ENCODE assay signal across 15 cellular contexts in the genomic region with DNA sequence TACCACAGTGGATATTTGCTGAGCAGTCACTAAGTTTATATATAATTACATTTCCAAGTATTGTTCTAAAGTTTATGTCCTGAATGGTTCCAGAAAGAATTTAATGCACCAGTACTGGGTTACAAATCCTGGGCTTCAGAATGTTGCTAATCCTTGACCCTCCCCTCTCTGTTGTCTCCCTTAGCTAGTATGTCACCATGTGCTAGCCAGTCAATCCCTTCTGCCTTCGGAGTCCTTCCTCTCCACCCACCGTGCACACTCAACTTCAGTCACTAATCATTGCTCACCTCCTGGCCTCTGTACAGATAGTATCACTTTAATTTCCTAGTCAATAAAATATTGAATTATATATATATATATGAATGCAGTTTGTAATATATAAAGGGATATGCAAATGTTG. TPM values are rescaled to one million over a fixed set of nuclear protein-coding genes. Genes with fewer than 3 reads are reported as not detected.
A peak's percentile ranks its signal among the peaks of the same experiment; 100 is the strongest.
DNase-seq lines count a peak whose midpoint lies in the region; ATAC-seq and TF ChIP-seq lines count a peak whose summit lies in the region.
"Had no signal": no experiment of that assay in that cellular context is flagged by ENCODE, and none has a peak within 500 bp of the region (broad histone marks: within the 10 kb centered on the region; RNA-seq: fewer than 3 reads in every experiment).

No MANE protein-coding gene starts in this region.

- 30 to 37% methylated on average over 2 of the region's 2 CpGs for WGBS in gastroesophageal sphincter (ENCODE audit: low coverage in 1 of 2), 2 donors
- WGBS in smooth muscle cell (ENCODE audit: low lambda C conversion rate), result 48% methylated on average over 2 of the region's 2 CpGs
- 11 to 21% (median 20%) methylated on average over 2 of the region's 2 CpGs for WGBS in psoas muscle, 3 donors

- H3K9me3 ChIP-seq in gastroesophageal sphincter, result peaks cover 0 to 4% (median 0%) of the 10 kb centered on the region in 3 donors
- no peaks in the 10 kb centered on the region for H3K9me3 ChIP-seq in smooth muscle cell (replicated peaks; ENCODE audit: low read depth)
- no peaks in the 10 kb centered on the region for H3K9me3 ChIP-seq in psoas muscle

- H3K9me3 Mint-ChIP-seq in WTC11, result no peaks in the 10 kb centered on the region; the same call in 1 of the 2 replicates

- DNase-seq in H7 (peak; percentile 64), WTC11 (ENCODE audit: low spot score) (no peak), smooth muscle cell (lab: John Stamatoyannopoulos, UW; ENCODE audit: unreplicated experiment) (no peak), psoas muscle (no peak), NCI-H2171 treated with DMSO at 0.1 percent for 48 hours (lab: John Stamatoyannopoulos, UW) (no peak)
- DNase-seq: CD4-positive, alpha-beta memory T cell; DMS79 treated with DMSO at 0.1 percent for 48 hours; NCI-H1048; NCI-H226; NCI-H526 treated with DMSO at 0.1 percent for 48 hours had no signal

- peak overlapping the region; percentile 89; the same call in 1 of the 2 replicates for H3K27ac Mint-ChIP-seq in WTC11
- H3K27ac Mint-ChIP-seq: B cell; CD4-positive, alpha-beta memory T cell had no signal

- no peak for TF ChIP-seq POLR2A in gastroesophageal sphincter (IDR thresholded peaks at IDR 0.05)

- no peak overlapping the region for H2AFZ ChIP-seq in smooth muscle cell (ENCODE audit: low read depth)

- no peaks in the 10 kb centered on the region for H3K79me2 ChIP-seq in smooth muscle cell (ENCODE audit: low read depth)

- POLR2A ChIA-PET in WTC11 (lab: Charles Lee), result interaction anchor here (1.7 kb wide), 1 partner anchor 15 kb away, joined by 7 read pairs; no protein-coding TSS in a partner anchor

- H4K20me1 ChIP-seq in smooth muscle cell (ENCODE audit: low read depth), result no peaks in the 10 kb centered on the region

- ATAC-seq in WTC11 (peak; percentile 67), gastroesophageal sphincter (no peak), GM18868 (IDR thresholded peaks at IDR 0.05; ENCODE audit: unreplicated experiment) (no peak), psoas muscle (no peak)
- ATAC-seq: K562 had no signal

- H3F3A ChIP-seq in smooth muscle cell (ENCODE audit: low read depth), result no peaks in the 10 kb centered on the region

- no peak overlapping the region for H3K4me3 ChIP-seq in H7 (ENCODE audit: insufficient read depth, low read depth, low read length)
- no peak overlapping the region for H3K4me3 ChIP-seq in gastroesophageal sphincter
- no peak overlapping the region for H3K4me3 ChIP-seq in smooth muscle cell
- no peak overlapping the region for H3K4me3 ChIP-seq in psoas muscle
- H3K4me3 ChIP-seq: K562 had no signal

- no peaks in the 10 kb centered on the region for H3K27me3 Mint-ChIP-seq in WTC11 (ENCODE audit: low read depth)

- H3K4me1 ChIP-seq in gastroesophageal sphincter (peaks cover 3 to 78% (median 16%) of the 10 kb centered on the region in 3 donors), smooth muscle cell (ENCODE audit: low read depth) (peaks cover 22% of the 10 kb centered on the region), psoas muscle (peaks cover 15% of the 10 kb centered on the region)

- H3K9ac ChIP-seq in smooth muscle cell (ENCODE audit: low read depth), result no peak overlapping the region

- peaks cover 76% of the 10 kb centered on the region for H3K4me1 Mint-ChIP-seq in WTC11
- H3K4me1 Mint-ChIP-seq: B cell; CD4-positive, alpha-beta memory T cell had no signal

- no peak for TF ChIP-seq EP300 in gastroesophageal sphincter (IDR thresholded peaks at IDR 0.05)

- H3K27ac ChIP-seq in gastroesophageal sphincter (peak overlapping the region in 3 of 4 donors; percentile 86 to 94 (median 86)), smooth muscle cell (ENCODE audit: low read depth) (no peak overlapping the region), psoas muscle (no peak overlapping the region)
- H3K27ac ChIP-seq: HL-60 had no signal

- H3K36me3 ChIP-seq in H7 (replicated peaks; ENCODE audit: control insufficient read depth, insufficient read depth, low read length), result peaks cover 19% of the 10 kb centered on the region
- H3K36me3 ChIP-seq in gastroesophageal sphincter, result peaks cover 0 to 13% of the 10 kb centered on the region in 2 donors
- no peaks in the 10 kb centered on the region for H3K36me3 ChIP-seq in smooth muscle cell (ENCODE audit: low read depth)
- H3K36me3 ChIP-seq in psoas muscle (ENCODE audit: insufficient read depth in 1 of 2, low read depth in 1 of 2), result no peaks in the 10 kb centered on the region

- H3K4me2 ChIP-seq in smooth muscle cell, result peak overlapping the region; percentile 56

- TF ChIP-seq CTCF in WTC11 (IDR thresholded peaks at IDR 0.05) (no peak), gastroesophageal sphincter (IDR thresholded peaks at IDR 0.05) (no peak), smooth muscle cell (IDR thresholded peaks at IDR 0.05; ENCODE audit: borderline replicate concordance, insufficient read depth, poor library complexity, severe bottlenecking) (no peak), psoas muscle (IDR thresholded peaks at IDR 0.05) (no peak)

- CTCF ChIA-PET in WTC11 (lab: Charles Lee), result interaction anchor here (1.6 to 3.6 kb wide), 3 partner anchors 14 to 104 kb away, joined by 4 to 17 read pairs (median 5); no protein-coding TSS in a partner anchor

- H3K27me3 ChIP-seq in H7 (ENCODE audit: control insufficient read depth, insufficient read depth, low read length), result no peaks in the 10 kb centered on the region
- H3K27me3 ChIP-seq in gastroesophageal sphincter, result no peaks in the 10 kb centered on the region
- H3K27me3 ChIP-seq in smooth muscle cell (ENCODE audit: low read depth), result peaks cover 37% of the 10 kb centered on the region
- no peaks in the 10 kb centered on the region for H3K27me3 ChIP-seq in psoas muscle (ENCODE audit: insufficient read depth in 3 of 3, low read length in 2 of 3)

- intact Hi-C loops in psoas muscle (cut with DNase I), result no loop called here

- no peak overlapping the region for H3K4me3 Mint-ChIP-seq in WTC11
- H3K4me3 Mint-ChIP-seq: B cell had no signal

- H3K36me3 Mint-ChIP-seq in WTC11, result peaks cover 46% of the 10 kb centered on the region
- H3K36me3 Mint-ChIP-seq: CD4-positive, alpha-beta memory T cell had no signal

TF ChIP-seq in WTC11, 78 proteins besides CTCF, POLR2A, EP300 and RAD21 (continues in another document):
- TF ChIP-seq ATF1 (CRISPR knock-in tag; IDR thresholded peaks at IDR 0.05) (no peak), TP53 (CRISPR knock-in tag; IDR thresholded peaks at IDR 0.05) (no peak), JUN (CRISPR knock-in tag; IDR thresholded peaks at IDR 0.05) (no peak)
- TF ChIP-seq, protein P1, sequence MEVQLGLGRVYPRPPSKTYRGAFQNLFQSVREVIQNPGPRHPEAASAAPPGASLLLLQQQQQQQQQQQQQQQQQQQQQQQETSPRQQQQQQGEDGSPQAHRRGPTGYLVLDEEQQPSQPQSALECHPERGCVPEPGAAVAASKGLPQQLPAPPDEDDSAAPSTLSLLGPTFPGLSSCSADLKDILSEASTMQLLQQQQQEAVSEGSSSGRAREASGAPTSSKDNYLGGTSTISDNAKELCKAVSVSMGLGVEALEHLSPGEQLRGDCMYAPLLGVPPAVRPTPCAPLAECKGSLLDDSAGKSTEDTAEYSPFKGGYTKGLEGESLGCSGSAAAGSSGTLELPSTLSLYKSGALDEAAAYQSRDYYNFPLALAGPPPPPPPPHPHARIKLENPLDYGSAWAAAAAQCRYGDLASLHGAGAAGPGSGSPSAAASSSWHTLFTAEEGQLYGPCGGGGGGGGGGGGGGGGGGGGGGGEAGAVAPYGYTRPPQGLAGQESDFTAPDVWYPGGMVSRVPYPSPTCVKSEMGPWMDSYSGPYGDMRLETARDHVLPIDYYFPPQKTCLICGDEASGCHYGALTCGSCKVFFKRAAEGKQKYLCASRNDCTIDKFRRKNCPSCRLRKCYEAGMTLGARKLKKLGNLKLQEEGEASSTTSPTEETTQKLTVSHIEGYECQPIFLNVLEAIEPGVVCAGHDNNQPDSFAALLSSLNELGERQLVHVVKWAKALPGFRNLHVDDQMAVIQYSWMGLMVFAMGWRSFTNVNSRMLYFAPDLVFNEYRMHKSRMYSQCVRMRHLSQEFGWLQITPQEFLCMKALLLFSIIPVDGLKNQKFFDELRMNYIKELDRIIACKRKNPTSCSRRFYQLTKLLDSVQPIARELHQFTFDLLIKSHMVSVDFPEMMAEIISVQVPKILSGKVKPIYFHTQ (CRISPR knock-in tag; IDR thresholded peaks at IDR 0.05), result no peak
- TF ChIP-seq, protein P2, sequence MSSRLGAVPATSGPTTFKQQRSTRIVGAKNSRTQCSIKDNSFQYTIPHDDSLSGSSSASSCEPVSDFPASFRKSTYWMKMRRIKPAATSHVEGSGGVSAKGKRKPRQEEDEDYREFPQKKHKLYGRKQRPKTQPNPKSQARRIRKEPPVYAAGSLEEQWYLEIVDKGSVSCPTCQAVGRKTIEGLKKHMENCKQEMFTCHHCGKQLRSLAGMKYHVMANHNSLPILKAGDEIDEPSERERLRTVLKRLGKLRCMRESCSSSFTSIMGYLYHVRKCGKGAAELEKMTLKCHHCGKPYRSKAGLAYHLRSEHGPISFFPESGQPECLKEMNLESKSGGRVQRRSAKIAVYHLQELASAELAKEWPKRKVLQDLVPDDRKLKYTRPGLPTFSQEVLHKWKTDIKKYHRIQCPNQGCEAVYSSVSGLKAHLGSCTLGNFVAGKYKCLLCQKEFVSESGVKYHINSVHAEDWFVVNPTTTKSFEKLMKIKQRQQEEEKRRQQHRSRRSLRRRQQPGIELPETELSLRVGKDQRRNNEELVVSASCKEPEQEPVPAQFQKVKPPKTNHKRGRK (CRISPR knock-in tag; IDR thresholded peaks at IDR 0.05; ENCODE audit: borderline replicate concordance), result no peak

RNA-seq across cellular contexts. Expression of a gene that starts 7.5 kb away (rescaled TPM):
- 26.5 and 38.6 TPM in 2 replicates for total RNA-seq in H7 (2014; rRNA removed; shearing (Covaris generic))
- total RNA-seq in WTC11 (2021), result 41.2 to 45.8 TPM (median 41.6 TPM) in 3 replicates
- total RNA-seq in gastroesophageal sphincter, result 10 to 100 TPM; 13.7 to 23.2 (median 15.2) TPM
- not detected in 2 replicates for total RNA-seq in smooth muscle cell
- polyA plus RNA-seq in smooth muscle cell, result 0.06 and 0.18 TPM in 2 replicates
- total RNA-seq in psoas muscle, result 1 to 10 TPM in 2 of 4 donors, under 1 TPM in 2; 0.63 to 1.5 (median 0.99) TPM
- polyA plus RNA-seq in psoas muscle, result under 1 TPM; 0.51 to 0.75 (median 0.52) TPM
- total RNA-seq: CD4-positive, alpha-beta memory T cell; K562 had no signal
- polyA plus RNA-seq: CD4-positive, alpha-beta memory T cell; K562 had no signal

Comparison
In these comparisons a context has a peak if more than half of its experiments do, and no peak if none do; other contexts are left out.
1. H3K27ac ChIP-seq: peak in gastroesophageal sphincter (3 of 4); none in smooth muscle cell (single experiment) and psoas muscle (single experiment).
2. RNA of a gene that starts 7.5 kb away (total RNA-seq): 41.2 to 45.8 TPM in WTC11, 26.5 to 38.6 TPM in H7 and 13.7 to 23.2 TPM in gastroesophageal sphincter; 0.63 to 1.5 TPM in psoas muscle and not detected in smooth muscle cell; every median in the first group is over 4 times any median in the second.